ENCODE assay signal across 1 cellular context in the genomic region with DNA sequence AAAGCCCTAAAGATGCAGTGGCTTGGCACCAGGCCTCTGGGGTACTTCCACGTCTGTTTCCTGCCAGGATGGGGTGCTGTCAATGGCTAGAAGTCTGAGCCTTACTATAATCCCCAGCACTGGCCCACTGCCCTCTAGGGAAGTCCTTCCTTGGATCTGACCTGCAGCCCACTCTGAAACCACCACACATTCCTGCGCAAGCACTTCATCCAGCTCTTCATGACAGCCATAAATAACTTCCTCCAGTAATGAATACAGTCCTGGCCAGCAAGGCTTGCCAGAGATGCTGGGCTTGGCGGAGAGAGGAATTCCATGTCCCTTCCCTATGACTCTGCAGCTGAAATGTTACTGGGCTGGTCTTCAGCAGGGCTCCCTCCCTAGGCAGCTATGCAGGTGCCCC.
TF ChIP-seq lines count a peak whose summit lies in the region.

No MANE protein-coding gene starts in this region.

TF ChIP-seq in K562, 482 proteins besides CTCF, POLR2A, EP300 and RAD21:
- no peak for TF ChIP-seq ZNF134 (CRISPR knock-in tag; conservative IDR thresholded peaks at IDR 0.05)
- TF ChIP-seq MEIS2 (IDR thresholded peaks at IDR 0.05; ENCODE audit: partially characterized antibody): peak; percentile 12
